In the genomic region with DNA sequence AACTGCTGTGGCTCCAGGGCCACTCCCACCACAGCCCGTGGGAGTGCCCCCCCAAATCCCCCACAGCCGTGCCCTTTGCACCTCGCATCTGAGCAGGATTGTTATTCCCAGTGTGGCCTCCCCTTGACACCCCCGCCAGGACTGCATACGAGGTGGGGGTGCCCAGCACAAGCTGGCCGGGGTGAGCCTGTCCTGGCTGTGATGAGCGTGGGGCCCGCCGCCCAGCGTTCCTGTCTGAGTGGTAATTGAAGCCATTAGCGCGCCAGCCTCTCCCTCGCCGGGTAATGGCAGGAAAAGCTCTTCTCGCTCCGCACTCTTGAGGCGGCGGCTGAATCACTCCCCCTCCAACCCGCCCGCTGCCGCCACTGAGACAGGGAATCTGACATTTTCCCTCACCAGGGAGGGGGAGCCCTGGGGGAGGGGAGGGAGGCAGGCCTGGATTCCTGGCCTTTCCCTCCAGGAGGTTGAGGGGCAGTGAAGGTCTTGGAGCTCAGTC, we compare ENCODE assay signal across 9 cellular contexts. TPM values are rescaled to one million over a fixed set of nuclear protein-coding genes. Genes with fewer than 3 reads are reported as not detected.
DNase-seq lines count a peak whose midpoint lies in the region; ATAC-seq and TF ChIP-seq lines count a peak whose summit lies in the region.
"Had no signal": no experiment of that assay in that cellular context is flagged by ENCODE, and none has a peak within 500 bp of the region (broad histone marks: within the 10 kb centered on the region; RNA-seq: fewer than 3 reads in every experiment).

No MANE protein-coding gene starts in this region.

- peak overlapping the region; percentile 9; the same call in 1 of the 2 replicates for H3K4me3 Mint-ChIP-seq in HFFc6
- no peak overlapping the region for H3K4me3 Mint-ChIP-seq in activated CD4-positive, alpha-beta T cell treated with anti-CD3 and anti-CD28 coated beads, Interleukin-2, amount 10 ng/mL, durations not matched to agents 24 days and 14 days
- H3K4me3 Mint-ChIP-seq: dendritic cell treated with granulocyte-macrophage colony-stimulating factor and Interleukin-4, amounts not matched to agents 40 ng/mL and 50 ng/mL, for 4 days had no signal

- H3K9me3 ChIP-seq in adipocyte (ENCODE audit: control insufficient read depth, low read length) = no peaks in the 10 kb centered on the region

- intact Hi-C loops in activated CD4-positive, alpha-beta T cell treated with anti-CD3 and anti-CD28 coated beads, Interleukin-2, amount 10 ng/mL, durations not matched to agents 24 days and 14 days (cut with micrococcal nuclease) = no loop called here

- H3K36me3 ChIP-seq in adipocyte (ENCODE audit: control insufficient read depth, insufficient read depth, low read length, severe bottlenecking) = peaks cover 6% of the 10 kb centered on the region

- H3K27me3 Mint-ChIP-seq in HFFc6 (ENCODE audit: insufficient read depth) = peaks cover 5% of the 10 kb centered on the region
- H3K27me3 Mint-ChIP-seq in activated CD4-positive, alpha-beta T cell treated with anti-CD3 and anti-CD28 coated beads, Interleukin-2, amount 10 ng/mL, durations not matched to agents 24 days and 14 days = no peaks in the 10 kb centered on the region

- no peak for TF ChIP-seq CTCF in HFFc6 (IDR thresholded peaks at IDR 0.05)

- H3K4me3 ChIP-seq in adipocyte (ENCODE audit: low read length) = peak overlapping the region; percentile 21
- H3K4me3 ChIP-seq in skin epidermis = no peak overlapping the region

- H3K9ac ChIP-seq in adipocyte (ENCODE audit: low read length) = peak overlapping the region; percentile 83

- peak overlapping the region in 14 of 21 experiments; percentile 13 to 72 (median 44) for H3K27ac ChIP-seq in skin epidermis

- H3K4me1 Mint-ChIP-seq in HFFc6 (ENCODE audit: low read depth) = peaks cover 5% of the 10 kb centered on the region; the same call in 1 of the 2 replicates
- peaks cover 12% of the 10 kb centered on the region for H3K4me1 Mint-ChIP-seq in activated CD4-positive, alpha-beta T cell treated with anti-CD3 and anti-CD28 coated beads, Interleukin-2, amount 10 ng/mL, durations not matched to agents 24 days and 14 days

- DNase-seq in HFFc6 = no peak
- DNase-seq in adipocyte (ENCODE audit: low read depth) = peak; percentile 67
- DNase-seq in iPS-NIHi11 (ENCODE audit: low spot score) = peak; percentile 73
- DNase-seq in activated CD4-positive, alpha-beta T cell treated with anti-CD3 and anti-CD28 coated beads, Interleukin-2, amount 10 ng/mL, durations not matched to agents 24 days and 14 days = no peak
- DNase-seq in amniotic stem cell (lab: John Stamatoyannopoulos, UW) = no peak
- no peak for DNase-seq in stimulated activated CD4-positive, alpha-beta T cell treated with anti-CD3 and anti-CD28 coated beads, Interleukin-12 subunit alpha, Interleukin-12 subunit beta, amount 100 ng/mL, for 4 hours

- H3K36me3 Mint-ChIP-seq in HFFc6 (ENCODE audit: low read depth) = 0 out of 2 replicates have a peak, but pooled peaks cover 7% of the 10 kb centered on the region
- no peaks in the 10 kb centered on the region for H3K36me3 Mint-ChIP-seq in activated CD4-positive, alpha-beta T cell treated with anti-CD3 and anti-CD28 coated beads, Interleukin-2, amount 10 ng/mL, durations not matched to agents 24 days and 14 days (ENCODE audit: low read depth)

- H3K4me1 ChIP-seq in adipocyte (ENCODE audit: control insufficient read depth, insufficient read depth, low read length) = peaks cover 51% of the 10 kb centered on the region

- no peaks in the 10 kb centered on the region for H3K27me3 ChIP-seq in adipocyte (replicated peaks; ENCODE audit: control insufficient read depth, insufficient read depth, low read length)

- H3K27ac Mint-ChIP-seq in HFFc6 = no peak overlapping the region
- no peak overlapping the region for H3K27ac Mint-ChIP-seq in activated CD4-positive, alpha-beta T cell treated with anti-CD3 and anti-CD28 coated beads, Interleukin-2, amount 10 ng/mL, durations not matched to agents 24 days and 14 days
- H3K27ac Mint-ChIP-seq: dendritic cell treated with granulocyte-macrophage colony-stimulating factor and Interleukin-4, amounts not matched to agents 40 ng/mL and 50 ng/mL, for 4 days had no signal

- H3K9me3 Mint-ChIP-seq in HFFc6 = no peaks in the 10 kb centered on the region
- H3K9me3 Mint-ChIP-seq in activated CD4-positive, alpha-beta T cell treated with anti-CD3 and anti-CD28 coated beads, Interleukin-2, amount 10 ng/mL, durations not matched to agents 24 days and 14 days = no peaks in the 10 kb centered on the region
- H3K9me3 Mint-ChIP-seq: dendritic cell treated with granulocyte-macrophage colony-stimulating factor and Interleukin-4, amounts not matched to agents 40 ng/mL and 50 ng/mL, for 4 days had no signal

- ATAC-seq in HG03432 (IDR thresholded peaks at IDR 0.05; ENCODE audit: unreplicated experiment) = no peak

RNA-seq across cellular contexts. Expression of a gene that starts 27.7 kb away (rescaled TPM):
- total RNA-seq in HFFc6 (2021; fragmentation: NEBNext Ultra II Directional; extraction: Animal tissue kit (Norgen Biotek cat#: 25700)) = 100 to 1,000 TPM in 4 of 6 experiments, 10 to 100 TPM in 2; 94.3 to 119 (median 109) TPM
- total RNA-seq in activated CD4-positive, alpha-beta T cell treated with anti-CD3 and anti-CD28 coated beads, Interleukin-2, amount 10 ng/mL, durations not matched to agents 24 days and 14 days = 2.1 and 2.7 TPM in 2 replicates

Comparison
In these comparisons a context has a peak if more than half of its experiments do, and no peak if none do; other contexts are left out.
1. DNase-seq: peak in adipocyte (single experiment) and iPS-NIHi11 (single experiment); none in HFFc6 (single experiment), activated CD4-positive, alpha-beta T cell treated with anti-CD3 and anti-CD28 coated beads, Interleukin-2, amount 10 ng/mL, durations not matched to agents 24 days and 14 days (single experiment), amniotic stem cell (single experiment) and stimulated activated CD4-positive, alpha-beta T cell treated with anti-CD3 and anti-CD28 coated beads, Interleukin-12 subunit alpha, Interleukin-12 subunit beta, amount 100 ng/mL, for 4 hours (single experiment).
2. RNA of a gene that starts 27.7 kb away (total RNA-seq): 94.3 to 119 TPM in HFFc6; 2.1 to 2.7 TPM in activated CD4-positive, alpha-beta T cell treated with anti-CD3 and anti-CD28 coated beads, Interleukin-2, amount 10 ng/mL, durations not matched to agents 24 days and 14 days; every median in the first group is over 10 times any median in the second.